Comparison of ENCODE assay signal across 1 cellular context in the genomic region with DNA sequence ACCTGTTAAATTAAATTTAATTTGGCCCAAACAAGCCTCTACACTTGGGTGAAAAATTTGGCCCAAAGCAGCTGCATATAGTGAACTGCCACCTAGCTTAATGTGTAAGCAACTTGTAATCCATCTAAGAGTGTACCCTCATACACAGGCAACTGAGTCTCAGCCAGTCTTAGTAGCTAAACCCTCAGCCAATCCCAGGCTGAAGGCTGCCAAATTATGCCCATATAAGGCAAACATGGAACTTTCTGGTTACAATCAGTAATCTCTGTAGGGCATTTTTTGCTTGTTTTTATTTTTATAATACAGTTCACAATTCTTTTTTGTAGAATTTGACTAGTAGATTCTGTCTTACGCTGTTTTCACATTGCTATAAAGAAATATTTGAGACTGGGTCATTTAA.
TF ChIP-seq lines count a peak whose summit lies in the region.

No MANE protein-coding gene starts in this region.

TF ChIP-seq in HepG2, 621 proteins besides CTCF, POLR2A, EP300 and RAD21 (continued from another document):
- TF ChIP-seq, protein P1, sequence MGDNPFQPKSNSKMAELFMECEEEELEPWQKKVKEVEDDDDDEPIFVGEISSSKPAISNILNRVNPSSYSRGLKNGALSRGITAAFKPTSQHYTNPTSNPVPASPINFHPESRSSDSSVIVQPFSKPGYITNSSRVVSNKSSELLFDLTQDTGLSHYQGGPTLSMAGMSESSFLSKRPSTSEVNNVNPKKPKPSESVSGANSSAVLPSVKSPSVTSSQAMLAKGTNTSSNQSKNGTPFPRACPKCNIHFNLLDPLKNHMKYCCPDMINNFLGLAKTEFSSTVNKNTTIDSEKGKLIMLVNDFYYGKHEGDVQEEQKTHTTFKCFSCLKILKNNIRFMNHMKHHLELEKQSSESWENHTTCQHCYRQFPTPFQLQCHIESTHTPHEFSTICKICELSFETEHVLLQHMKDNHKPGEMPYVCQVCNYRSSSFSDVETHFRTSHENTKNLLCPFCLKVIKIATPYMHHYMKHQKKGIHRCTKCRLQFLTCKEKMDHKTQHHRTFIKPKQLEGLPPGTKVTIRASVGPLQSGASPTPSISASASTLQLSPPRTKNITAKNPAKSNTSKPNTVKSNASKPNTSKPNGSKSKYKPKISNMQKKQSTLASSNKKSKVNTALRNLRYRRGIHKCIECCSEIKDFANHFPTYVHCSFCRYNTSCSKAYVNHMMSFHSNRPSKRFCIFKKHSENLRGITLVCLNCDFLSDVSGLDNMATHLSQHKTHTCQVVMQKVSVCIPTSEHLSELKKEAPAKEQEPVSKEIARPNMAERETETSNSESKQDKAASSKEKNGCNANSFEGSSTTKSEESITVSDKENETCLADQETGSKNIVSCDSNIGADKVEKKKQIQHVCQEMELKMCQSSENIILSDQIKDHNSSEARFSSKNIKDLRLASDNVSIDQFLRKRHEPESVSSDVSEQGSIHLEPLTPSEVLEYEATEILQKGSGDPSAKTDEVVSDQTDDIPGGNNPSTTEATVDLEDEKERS (CRISPR knock-in tag; IDR thresholded peaks at IDR 0.05), result no peak
TF ChIP-seq in HepG2: peak in this region for 1.
